In the genomic region with DNA sequence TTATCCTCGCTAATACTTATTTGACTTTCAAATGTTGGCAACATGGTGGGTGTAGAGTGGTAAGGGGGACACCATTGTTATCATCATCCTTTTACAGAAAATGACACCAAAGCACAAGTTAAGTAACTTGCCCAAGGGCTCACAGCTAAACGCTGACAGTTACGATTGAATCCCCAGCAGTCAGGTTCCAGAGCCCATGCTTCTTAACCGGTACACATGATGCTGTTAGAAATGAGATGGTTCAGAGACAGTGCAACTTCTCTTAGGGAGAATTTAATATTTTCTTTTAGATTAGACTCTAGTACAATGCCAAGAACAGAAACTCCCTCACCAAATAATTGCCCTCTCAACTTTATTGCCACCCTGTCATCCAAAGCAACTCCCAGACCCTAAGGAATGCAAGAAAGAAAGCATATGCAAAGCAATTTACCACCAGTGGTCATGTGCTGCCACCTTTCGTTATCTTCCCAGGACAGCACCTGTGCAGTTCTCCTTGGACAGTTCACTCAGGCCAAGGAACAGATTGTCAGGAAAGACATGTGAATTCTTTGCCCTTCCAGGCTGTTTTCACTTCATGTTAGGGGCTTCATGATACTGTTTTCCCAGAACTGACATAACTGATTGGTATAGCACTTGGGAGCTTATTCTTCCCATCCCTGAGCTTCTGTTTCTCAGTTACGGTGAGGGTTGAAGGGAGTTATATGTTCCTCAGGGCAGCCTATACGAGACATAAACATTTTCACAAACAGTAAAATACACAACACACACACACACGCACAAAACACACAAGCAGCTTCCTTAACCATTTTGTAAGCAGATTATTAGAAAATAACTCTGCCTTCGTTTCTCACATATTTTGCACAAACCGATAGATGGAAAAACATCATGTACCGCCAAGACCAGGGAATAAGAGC, we compare ENCODE assay signal across 8 cellular contexts. TPM values are rescaled to one million over a fixed set of nuclear protein-coding genes. Genes with fewer than 3 reads are reported as not detected.
DNase-seq lines count a peak whose midpoint lies in the region; ATAC-seq and TF ChIP-seq lines count a peak whose summit lies in the region.

No MANE protein-coding gene starts in this region.

- peak overlapping the region in 5 of 7 donors; percentile 7 to 38 (median 25) for H3K27ac Mint-ChIP-seq in CD4-positive, alpha-beta memory T cell
- H3K27ac Mint-ChIP-seq in naive thymus-derived CD8-positive, alpha-beta T cell: peak overlapping the region in 7 of 10 donors; percentile 14 to 66 (median 45)

- DNase-seq in CD4-positive, alpha-beta memory T cell: peak in 4 of 5 donors; percentile 34 to 49 (median 44)
- DNase-seq in GM13977 (ENCODE audit: low spot score) (no peak), OCI-M1 (lab: John Stamatoyannopoulos, UW) (peak; percentile 69), GM19240 (ENCODE audit: insufficient read length, low spot score) (no peak)
- peak; percentile 32 for DNase-seq in central memory CD4-positive, alpha-beta T cell
- DNase-seq in naive thymus-derived CD8-positive, alpha-beta T cell: peak in 6 of 10 donors; percentile 23 to 52 (median 42)
- no peak for DNase-seq in activated CD4-positive, CD25-positive, alpha-beta regulatory T cell (lab: John Stamatoyannopoulos, UW)

- no peaks in the 10 kb centered on the region for H3K36me3 ChIP-seq in CD4-positive, alpha-beta memory T cell (ENCODE audit: insufficient read depth, low read length)

- CTCF ChIA-PET in CD4-positive, alpha-beta memory T cell (lab: Charles Lee; ENCODE audit: partially characterized antibody): interaction anchor here (1.2 to 13.5 kb wide), 9 partner anchors 10 to 150 kb away, joined by 3 to 567 read pairs (median 6); partner anchors contain the start of genes BRD2, HLA-DMB and TAP2

- no peaks in the 10 kb centered on the region for H3K27me3 Mint-ChIP-seq in CD4-positive, alpha-beta memory T cell
- H3K27me3 Mint-ChIP-seq in naive thymus-derived CD8-positive, alpha-beta T cell: no peaks in the 10 kb centered on the region

- H3K36me3 Mint-ChIP-seq in CD4-positive, alpha-beta memory T cell: no peaks in the 10 kb centered on the region
- H3K36me3 Mint-ChIP-seq in naive thymus-derived CD8-positive, alpha-beta T cell: no peaks in the 10 kb centered on the region

- H3K4me1 Mint-ChIP-seq in CD4-positive, alpha-beta memory T cell: peaks cover 31 to 58% (median 38%) of the 10 kb centered on the region in 4 donors
- H3K4me1 Mint-ChIP-seq in naive thymus-derived CD8-positive, alpha-beta T cell: peaks cover 43 to 90% (median 62%) of the 10 kb centered on the region in 4 donors

- no peak overlapping the region for H3K27ac ChIP-seq in CD4-positive, alpha-beta memory T cell (ENCODE audit: low read depth, low read length)

- H3K27me3 ChIP-seq in CD4-positive, alpha-beta memory T cell (ENCODE audit: insufficient read depth, low read length): no peaks in the 10 kb centered on the region

- ATAC-seq in naive thymus-derived CD8-positive, alpha-beta T cell: peak in 1 of 2 donors; percentile 24
- no peak for ATAC-seq in GM18870 (IDR thresholded peaks at IDR 0.05; ENCODE audit: unreplicated experiment)

- peak; percentile 73 for TF ChIP-seq CTCF in GM13977 (IDR thresholded peaks at IDR 0.05; ENCODE audit: extremely low read depth, insufficient read depth, missing control alignments)

- H3K4me1 ChIP-seq in CD4-positive, alpha-beta memory T cell (ENCODE audit: insufficient read depth, low read length): peaks cover 37% of the 10 kb centered on the region

- H3K9me3 Mint-ChIP-seq in CD4-positive, alpha-beta memory T cell: no peaks in the 10 kb centered on the region
- H3K9me3 Mint-ChIP-seq in naive thymus-derived CD8-positive, alpha-beta T cell: no peaks in the 10 kb centered on the region

- H3K9me3 ChIP-seq in CD4-positive, alpha-beta memory T cell (ENCODE audit: control insufficient read depth in 1 of 2, low read length in 2 of 2): no peaks in the 10 kb centered on the region

- H3K4me3 ChIP-seq in CD4-positive, alpha-beta memory T cell (ENCODE audit: low read length in 2 of 2): no peak overlapping the region

- POLR2A ChIA-PET in CD4-positive, alpha-beta memory T cell (lab: Charles Lee; ENCODE audit: partially characterized antibody): interaction anchor here (1.0 to 2.2 kb wide), 6 partner anchors 14 to 54 kb away, joined by 3 to 14 read pairs (median 7); partner anchors contain the start of gene BRD2
- POLR2A ChIA-PET in naive thymus-derived CD8-positive, alpha-beta T cell (lab: Charles Lee): interaction anchor here (1.2 to 13.5 kb wide), 3 partner anchors 14 to 54 kb away, joined by 6 to 344 read pairs (median 15); partner anchors contain the start of gene BRD2

- in situ Hi-C loops in GM13977 (cut with MboI; ENCODE audit: low pct_unique_long_range_greater_than_20kb, low sequenced_read_pairs, unreplicated experiment): no loop called here

- no peak overlapping the region for H3K4me3 Mint-ChIP-seq in CD4-positive, alpha-beta memory T cell
- H3K4me3 Mint-ChIP-seq in naive thymus-derived CD8-positive, alpha-beta T cell: no peak overlapping the region

- intact Hi-C loops in CD4-positive, alpha-beta memory T cell (cut with micrococcal nuclease): loop anchor here (1.0 kb wide), 2 partner anchors 15 to 63 kb away; no protein-coding TSS in a partner anchor

RNA-seq across cellular contexts. Expression of gene HLA-DMA, which starts 5.1 kb away (rescaled TPM):
- total RNA-seq in CD4-positive, alpha-beta memory T cell: 10 to 100 TPM in 1 of 2 experiments, 1 to 10 TPM in 1; 8.5 to 10.2 TPM
- polyA plus RNA-seq in CD4-positive, alpha-beta memory T cell: 10 to 100 TPM in 1 of 2 donors, 1 to 10 TPM in 1; 8.1 to 26.0 TPM
- total RNA-seq in naive thymus-derived CD8-positive, alpha-beta T cell: 10 to 100 TPM; 38.7 to 39.7 TPM
- polyA plus RNA-seq in naive thymus-derived CD8-positive, alpha-beta T cell: 10 to 100 TPM; 23.7 to 37.4 (median 26.9) TPM

RNA-seq across cellular contexts. Expression of gene HLA-DMB, which starts 7.0 kb away (rescaled TPM):
- 1 to 10 TPM; 7.9 to 8.1 TPM for total RNA-seq in CD4-positive, alpha-beta memory T cell
- 10 to 100 TPM in 1 of 2 donors, 1 to 10 TPM in 1; 7.6 to 15.5 TPM for polyA plus RNA-seq in CD4-positive, alpha-beta memory T cell
- total RNA-seq in naive thymus-derived CD8-positive, alpha-beta T cell: 10 to 100 TPM; 23.0 to 23.5 TPM
- polyA plus RNA-seq in naive thymus-derived CD8-positive, alpha-beta T cell: 10 to 100 TPM; 10.8 to 22.5 (median 16.8) TPM

RNA-seq across cellular contexts. Expression of gene BRD2, which starts 20.6 kb away (rescaled TPM):
- total RNA-seq in CD4-positive, alpha-beta memory T cell: 100 to 1,000 TPM; 375 to 378 TPM
- polyA plus RNA-seq in CD4-positive, alpha-beta memory T cell: 10 to 100 TPM; 13.7 to 87.8 TPM
- 100 to 1,000 TPM; 454 to 455 TPM for total RNA-seq in naive thymus-derived CD8-positive, alpha-beta T cell
- polyA plus RNA-seq in naive thymus-derived CD8-positive, alpha-beta T cell: 10 to 100 TPM; 24.5 to 72.8 (median 29.8) TPM

Comparison
In these comparisons a context has a peak if more than half of its experiments do, and no peak if none do; other contexts are left out.
1. DNase-seq: peak in CD4-positive, alpha-beta memory T cell (4 of 5), OCI-M1 (single experiment), central memory CD4-positive, alpha-beta T cell (single experiment) and naive thymus-derived CD8-positive, alpha-beta T cell (6 of 10); none in GM13977 (single experiment), activated CD4-positive, CD25-positive, alpha-beta regulatory T cell (0 of 4) and GM19240 (single experiment).